Comparison of ENCODE assay signal across 27 cellular contexts in genomic region chr11:122002047-122002446, GRCh38.
DNase-seq lines count a peak whose midpoint lies in the region; TF ChIP-seq lines count a peak whose summit lies in the region.
"Had no signal": no experiment of that assay in that cellular context is flagged by ENCODE, and none has a peak within 500 bp of the region (broad histone marks: within the 10 kb centered on the region; RNA-seq: fewer than 3 reads in every experiment).

No MANE protein-coding gene starts in this region.

- no peak overlapping the region for H3K4me3 ChIP-seq in neural cell (ENCODE audit: low read length)
- H3K4me3 ChIP-seq in tibial artery = no peak overlapping the region
- H3K4me3 ChIP-seq: A549; BLaER1; BLaER1 treated with 17β-estradiol and CSF1 and Interleukin-3, amounts not matched to agents 10 nM and 100 nM had no signal

- TF ChIP-seq CTCF in neural cell (IDR thresholded peaks at IDR 0.05; ENCODE audit: poor library complexity, severe bottlenecking) = no peak
- no peak for TF ChIP-seq CTCF in tibial artery (IDR thresholded peaks at IDR 0.05)

- H3K36me3 ChIP-seq in neural cell (ENCODE audit: insufficient read depth, low read length) (no peaks in the 10 kb centered on the region), tibial artery (no peaks in the 10 kb centered on the region)
- H3K36me3 ChIP-seq: BE2C; BLaER1; BLaER1 treated with 17β-estradiol and CSF1 and Interleukin-3, amounts not matched to agents 10 nM and 100 nM had no signal

- H3K27me3 ChIP-seq in neural cell (ENCODE audit: insufficient read depth, low read depth, low read length) (no peaks in the 10 kb centered on the region), tibial artery (no peaks in the 10 kb centered on the region)
- H3K27me3 ChIP-seq: BE2C; BLaER1; BLaER1 treated with 17β-estradiol and CSF1 and Interleukin-3, amounts not matched to agents 10 nM and 100 nM had no signal

- no peaks in the 10 kb centered on the region for H3K79me2 ChIP-seq in neural cell (replicated peaks; ENCODE audit: insufficient read depth, low read length)

- H2AFZ ChIP-seq in neural cell (ENCODE audit: low read depth, low read length) = no peak overlapping the region

- no peak overlapping the region for H3K27ac ChIP-seq in neural cell (ENCODE audit: low read length)
- H3K27ac ChIP-seq in tibial artery = no peak overlapping the region
- H3K27ac ChIP-seq: 22Rv1; A549; BLaER1; BLaER1 treated with 17β-estradiol and CSF1 and Interleukin-3, amounts not matched to agents 10 nM and 100 nM; C4-2B had no signal

- H3K4me1 ChIP-seq in tibial artery = peaks cover 0 to under 1% (median 0%) of the 10 kb centered on the region in 4 donors
- H3K4me1 ChIP-seq: A549, BE2C, BLaER1, Caco-2 had no signal

- H3K9ac ChIP-seq in neural cell (ENCODE audit: low read length) = no peak overlapping the region
- H3K9ac ChIP-seq: BLaER1; BLaER1 treated with 17β-estradiol and CSF1 and Interleukin-3, amounts not matched to agents 10 nM and 100 nM had no signal

- TF ChIP-seq EP300 in neural cell (conservative IDR thresholded peaks at IDR 0.05; ENCODE audit: poor library complexity, severe bottlenecking) = peak; percentile 63

- intact Hi-C loops in tibial artery (cut with DNase I; ENCODE audit: low total_unique reads) = no loop called here

- no peak overlapping the region for H3K4me2 ChIP-seq in neural cell (ENCODE audit: low read length)
- H3K4me2 ChIP-seq: A549; BLaER1; BLaER1 treated with 17β-estradiol and CSF1 and Interleukin-3, amounts not matched to agents 10 nM and 100 nM had no signal

- no peak for DNase-seq in tibial artery
- DNase-seq: 8988T; ACHN; AML-193; BE2C; C1 segment of cervical spinal cord; Caco-2; Calu3; CD4-positive, alpha-beta memory T cell; CD4-positive, alpha-beta T cell; CD4-positive, CD25-positive, alpha-beta regulatory T cell; CD8-positive, alpha-beta memory T cell; CD8-positive, alpha-beta T cell; COR-L47; DMS 273 treated with DMSO at 0.1 percent for 48 hours; DMS153; DMS53; DMS79; DMS79 treated with DMSO at 0.1 percent for 48 hours; DND-41; EL had no signal

- H3F3A ChIP-seq in neural cell (ENCODE audit: insufficient read depth, low read length, poor library complexity, severe bottlenecking) = no peaks in the 10 kb centered on the region

- no peaks in the 10 kb centered on the region for H4K20me1 ChIP-seq in neural cell (ENCODE audit: insufficient read depth)
- H4K20me1 ChIP-seq: BLaER1; BLaER1 treated with 17β-estradiol and CSF1 and Interleukin-3, amounts not matched to agents 10 nM and 100 nM had no signal

- H3K9me2 ChIP-seq in neural cell (ENCODE audit: insufficient read depth, low read length) = no peaks in the 10 kb centered on the region

- no peak for TF ChIP-seq RAD21 in neural cell (conservative IDR thresholded peaks at IDR 0.05)

- no peaks in the 10 kb centered on the region for H3K9me3 ChIP-seq in neural cell (ENCODE audit: low read length)
- no peaks in the 10 kb centered on the region for H3K9me3 ChIP-seq in tibial artery
- H3K9me3 ChIP-seq: A549; BE2C; BLaER1; BLaER1 treated with 17β-estradiol and CSF1 and Interleukin-3, amounts not matched to agents 10 nM and 100 nM; Caco-2 had no signal

TF ChIP-seq in neural cell, 6 proteins besides CTCF, POLR2A, EP300 and RAD21:
- TF ChIP-seq SMC3 (conservative IDR thresholded peaks at IDR 0.05; ENCODE audit: poor library complexity) = no peak
- TF ChIP-seq POLR2AphosphoS5 (IDR thresholded peaks at IDR 0.05) = peak; percentile 56
TF ChIP-seq in neural cell: peak in this region for 1.
